Comparison of ENCODE assay signal across 17 cellular contexts in genomic region chr21:34803792-34804440, GRCh38.
A peak's percentile ranks its signal among the peaks of the same experiment; 100 is the strongest.
DNase-seq lines count a peak whose midpoint lies in the region; ATAC-seq, FAIRE-seq and TF ChIP-seq lines count a peak whose summit lies in the region.
"Had no signal": no experiment of that assay in that cellular context is flagged by ENCODE, and none has a peak within 500 bp of the region (broad histone marks: within the 10 kb centered on the region; RNA-seq: fewer than 3 reads in every experiment).

No MANE protein-coding gene starts in this region.

- no peak overlapping the region for H3K4me3 Mint-ChIP-seq in activated T-cell treated with anti-CD3 and anti-CD28 coated beads, Interleukin-2, amount 50 U/mL, for 72 hours
- no peak overlapping the region for H3K4me3 Mint-ChIP-seq in T-helper 17 cell
- H3K4me3 Mint-ChIP-seq: activated naive CD4-positive, alpha-beta T cell treated with anti-CD3 and anti-CD28 coated beads for 36 hours; brain had no signal

- H3K27me3 Mint-ChIP-seq in activated T-cell treated with anti-CD3 and anti-CD28 coated beads, Interleukin-2, amount 50 U/mL, for 72 hours (ENCODE audit: low read depth) = no peaks in the 10 kb centered on the region
- no peaks in the 10 kb centered on the region for H3K27me3 Mint-ChIP-seq in T-helper 17 cell

- H2AFZ ChIP-seq in keratinocyte (ENCODE audit: control insufficient read depth, low read length) = no peak overlapping the region
- H2AFZ ChIP-seq: hepatocyte had no signal

- peak overlapping the region; percentile 59 for H3K27ac Mint-ChIP-seq in activated T-cell treated with anti-CD3 and anti-CD28 coated beads, Interleukin-2, amount 50 U/mL, for 72 hours
- H3K27ac Mint-ChIP-seq in T-helper 17 cell = peak overlapping the region; percentile 90
- H3K27ac Mint-ChIP-seq: brain had no signal

- no peaks in the 10 kb centered on the region for H4K20me1 ChIP-seq in keratinocyte (ENCODE audit: control insufficient read depth, extremely low read depth, insufficient read depth, low read length)

- peaks cover 15 to 37% of the 10 kb centered on the region in 2 donors for H3K36me3 Mint-ChIP-seq in activated T-cell treated with anti-CD3 and anti-CD28 coated beads, Interleukin-2, amount 50 U/mL, for 72 hours (ENCODE audit: insufficient read depth in 2 of 2)
- H3K36me3 Mint-ChIP-seq in T-helper 17 cell (ENCODE audit: low read depth) = peaks cover 11% of the 10 kb centered on the region

- ATAC-seq in activated T-cell treated with anti-CD3 and anti-CD28 coated beads, Interleukin-2, amount 50 U/mL, for 72 hours (replicated peaks in 1 of 2) = no peak
- ATAC-seq in T-helper 17 cell (no peak), GM21737 (IDR thresholded peaks at IDR 0.05; ENCODE audit: unreplicated experiment) (no peak), GM21526 (IDR thresholded peaks at IDR 0.05; ENCODE audit: low FRiP score, unreplicated experiment) (no peak)
- ATAC-seq: activated CD4-positive, CD25-positive, alpha-beta regulatory T cell treated with anti-CD3 and anti-CD28 coated beads, Interleukin-2, amount 50 U/mL, for 24 hours; Right ventricle myocardium inferior had no signal

- H3K9me3 ChIP-seq in T-helper 17 cell (ENCODE audit: control insufficient read depth, low read length, poor library complexity, severe bottlenecking) (no peaks in the 10 kb centered on the region), keratinocyte (ENCODE audit: control insufficient read depth, low read depth, low read length) (no peaks in the 10 kb centered on the region), vagina (no peaks in the 10 kb centered on the region)
- H3K9me3 ChIP-seq: transverse colon had no signal

- H3K4me1 ChIP-seq in keratinocyte (ENCODE audit: control insufficient read depth, extremely low read depth, insufficient read depth, low read length) (peaks cover 79% of the 10 kb centered on the region), vagina (peaks cover 37% of the 10 kb centered on the region)

- no peak for TF ChIP-seq POLR2A in vagina (IDR thresholded peaks at IDR 0.05)

- intact Hi-C loops in vagina (cut with DNase I) = no loop called here

- peaks cover 5% of the 10 kb centered on the region for H3K9me1 ChIP-seq in keratinocyte (ENCODE audit: control insufficient read depth, extremely low read depth, insufficient read depth, low read length)

- H3K27me3 ChIP-seq in keratinocyte (ENCODE audit: control insufficient read depth, extremely low read depth, insufficient read depth, low read length) (no peaks in the 10 kb centered on the region), vagina (no peaks in the 10 kb centered on the region)
- H3K27me3 ChIP-seq: hepatocyte, transverse colon had no signal

- DNase-seq in activated T-cell treated with anti-CD3 and anti-CD28 coated beads, Interleukin-2, amount 50 U/mL, for 72 hours = no peak
- DNase-seq in activated T-cell treated with anti-CD3 and anti-CD28 coated beads, Interleukin-2, amount 50 U/mL, for 1 hour = no peak
- DNase-seq in T-helper 17 cell (no peak), keratinocyte (ENCODE audit: low read depth, low spot score) (no peak), vagina (ENCODE audit: extremely low spot score in 2 of 2) (no peak), NCI-H345 treated with DMSO at 0.1 percent for 48 hours (lab: John Stamatoyannopoulos, UW; ENCODE audit: unreplicated experiment) (no peak)
- DNase-seq: activated naive CD4-positive, alpha-beta T cell treated with anti-CD3 and anti-CD28 coated beads for 36 hours; Karpas-422; NCI-H1417 treated with DMSO at 0.1 percent for 48 hours; transverse colon had no signal

- no peak for TF ChIP-seq CTCF in keratinocyte (optimal IDR thresholded peaks at IDR 0.05 in 1 of 3, IDR thresholded peaks at IDR 0.05 in 1 of 3, conservative IDR thresholded peaks at IDR 0.05 in 1 of 3; ENCODE audit: extremely low read depth in 1 of 3, insufficient read depth in 2 of 3, low read length in 3 of 3)
- no peak for TF ChIP-seq CTCF in vagina (IDR thresholded peaks at IDR 0.05)

- H3K36me3 ChIP-seq in keratinocyte (ENCODE audit: control insufficient read depth in 2 of 2, extremely low read depth in 1 of 2, insufficient read depth in 2 of 2, low read length in 2 of 2) (peaks cover 6 to 39% of the 10 kb centered on the region in 2 experiments), vagina (peaks cover 0 to 5% of the 10 kb centered on the region in 2 donors)

- no peak overlapping the region for H3K4me2 ChIP-seq in keratinocyte (ENCODE audit: control insufficient read depth, extremely low read depth, insufficient read depth, low read depth, low read length)
- H3K4me2 ChIP-seq: hepatocyte had no signal

- peaks cover 2% of the 10 kb centered on the region in 2 donors for H3K9me3 Mint-ChIP-seq in activated T-cell treated with anti-CD3 and anti-CD28 coated beads, Interleukin-2, amount 50 U/mL, for 72 hours

- no peak for FAIRE-seq in keratinocyte (lab: Jason Lieb, UNC)
- FAIRE-seq: A204.1 had no signal

- H3K4me3 ChIP-seq in keratinocyte (ENCODE audit: control insufficient read depth in 2 of 3, extremely low read depth in 1 of 3, insufficient read depth in 2 of 3, low read depth in 1 of 3, low read length in 3 of 3) (no peak overlapping the region), vagina (no peak overlapping the region)
- H3K4me3 ChIP-seq: hepatocyte, transverse colon had no signal

- H3K9ac ChIP-seq in keratinocyte (ENCODE audit: control insufficient read depth, extremely low read depth, insufficient read depth, low read length) = no peak overlapping the region

- H3K4me1 Mint-ChIP-seq in activated T-cell treated with anti-CD3 and anti-CD28 coated beads, Interleukin-2, amount 50 U/mL, for 72 hours (ENCODE audit: low read depth) = peaks cover 68% of the 10 kb centered on the region
- H3K4me1 Mint-ChIP-seq in T-helper 17 cell = peaks cover 42% of the 10 kb centered on the region
- H3K4me1 Mint-ChIP-seq: brain had no signal

- H3K27ac ChIP-seq in keratinocyte (ENCODE audit: control insufficient read depth, insufficient read depth, low read length) (peak overlapping the region; percentile 62), vagina (peak overlapping the region; percentile 45)
- H3K27ac ChIP-seq: hepatocyte had no signal

- peaks cover 48% of the 10 kb centered on the region for H3K79me2 ChIP-seq in keratinocyte (ENCODE audit: control insufficient read depth, insufficient read depth, low read length)

- dilution Hi-C loops in keratinocyte (cut with MboI; ENCODE audit: extremely low pct_ligation_motif_present, low sequenced_read_pairs) = no loop called here
